1 cellular context compared by ENCODE assay signal in genomic region chr10:32357056-32357735, GRCh38.
TF ChIP-seq lines count a peak whose summit lies in the region.

No MANE protein-coding gene starts in this region.

TF ChIP-seq in K562, 482 proteins besides CTCF, POLR2A, EP300 and RAD21:
- peak; percentile 66; the same call in 1 of the 2 replicates for TF ChIP-seq ZNF121 (CRISPR knock-in tag; conservative IDR thresholded peaks at IDR 0.05)
- no peak for TF ChIP-seq ZBTB7A (IDR thresholded peaks at IDR 0.05; ENCODE audit: borderline replicate concordance, control insufficient read depth, low read depth, low read length)
- no peak for TF ChIP-seq CBFA2T2 (conservative IDR thresholded peaks at IDR 0.05)
- TF ChIP-seq ADNP (tag; IDR thresholded peaks at IDR 0.05) = no peak
